16 cellular contexts compared by ENCODE assay signal in the genomic region with DNA sequence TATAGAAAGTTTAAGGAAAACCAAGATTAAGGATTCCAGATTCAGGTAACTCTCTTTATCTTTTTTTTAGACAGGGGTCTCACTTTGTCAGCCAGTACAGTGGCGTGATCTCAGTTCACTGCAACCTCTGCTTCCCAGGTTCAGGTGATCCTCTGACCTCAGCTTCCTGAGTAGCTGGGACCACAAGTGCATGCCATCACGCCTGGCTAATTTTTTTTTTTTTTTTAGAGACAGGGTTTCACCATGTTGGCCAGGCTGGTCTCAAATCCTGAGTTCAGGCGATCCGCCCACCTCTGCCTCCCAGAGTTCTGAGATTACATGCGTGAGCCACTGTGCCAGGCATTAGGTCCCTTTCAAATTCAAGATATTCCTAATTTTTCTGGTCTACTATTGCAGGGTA.
"Had no signal": no experiment of that assay in that cellular context is flagged by ENCODE, and none has a peak within 500 bp of the region (broad histone marks: within the 10 kb centered on the region; RNA-seq: fewer than 3 reads in every experiment).

No MANE protein-coding gene starts in this region.

- ATAC-seq: activated CD8-positive, alpha-beta T cell treated with anti-CD3 and anti-CD28 coated beads for 36 hours; activated naive CD4-positive, alpha-beta T cell treated with anti-CD3 and anti-CD28 coated beads, Interleukin-2, amount 50 U/mL, for 72 hours; activated T-cell treated with anti-CD3 and anti-CD28 coated beads, Interleukin-2, amount 50 U/mL, for 72 hours; natural killer cell treated with Interleukin-12 subunit alpha and Interleukin-12 subunit beta and Interleukin-15 and Interleukin-18, amount 100 ng/mL, for 72 hours; right cardiac atrium had no signal

- FAIRE-seq: colon had no signal

- DNase-seq: activated CD4-positive, alpha-beta T cell treated with anti-CD3 and anti-CD28 coated beads for 4 hours; activated CD8-positive, alpha-beta memory T cell treated with anti-CD3 and anti-CD28 coated beads, Interleukin-2, amount 50 U/mL, for 4 hours; activated CD8-positive, alpha-beta T cell treated with anti-CD3 and anti-CD28 coated beads for 36 hours; activated gamma-delta T cell; activated T-cell treated with anti-CD3 and anti-CD28 coated beads, Interleukin-2, amount 50 U/mL, for 72 hours; foreskin fibroblast; glutamatergic neuron; hypothalamus; mesenchymal stem cell; right cardiac atrium; T-helper 2 cell had no signal

- H3K27ac Mint-ChIP-seq: activated naive CD4-positive, alpha-beta T cell treated with anti-CD3 and anti-CD28 coated beads, Interleukin-2, amount 50 U/mL, for 72 hours; natural killer cell treated with Interleukin-12 subunit alpha and Interleukin-12 subunit beta and Interleukin-15 and Interleukin-18, amount 100 ng/mL, for 72 hours had no signal

- H3K4me3 Mint-ChIP-seq: activated CD8-positive, alpha-beta T cell treated with anti-CD3 and anti-CD28 coated beads for 36 hours; activated T-cell treated with anti-CD3 and anti-CD28 coated beads, Interleukin-2, amount 50 U/mL, for 72 hours; natural killer cell treated with Interleukin-12 subunit alpha and Interleukin-12 subunit beta and Interleukin-15 and Interleukin-18, amount 100 ng/mL, for 72 hours had no signal

- H3K4me3 ChIP-seq: smooth muscle cell had no signal

- H3K9me3 Mint-ChIP-seq: activated CD8-positive, alpha-beta T cell treated with anti-CD3 and anti-CD28 coated beads for 36 hours; activated naive CD4-positive, alpha-beta T cell treated with anti-CD3 and anti-CD28 coated beads, Interleukin-2, amount 50 U/mL, for 72 hours; activated T-cell treated with anti-CD3 and anti-CD28 coated beads, Interleukin-2, amount 50 U/mL, for 72 hours; natural killer cell treated with Interleukin-12 subunit alpha and Interleukin-12 subunit beta and Interleukin-15 and Interleukin-18, amount 100 ng/mL, for 72 hours had no signal

- H3K27me3 Mint-ChIP-seq: activated CD8-positive, alpha-beta T cell treated with anti-CD3 and anti-CD28 coated beads for 36 hours; natural killer cell treated with Interleukin-12 subunit alpha and Interleukin-12 subunit beta and Interleukin-15 and Interleukin-18, amount 100 ng/mL, for 72 hours; progenitor cell of endocrine pancreas had no signal

- H3K4me2 ChIP-seq: smooth muscle cell had no signal

- H3K36me3 Mint-ChIP-seq: activated naive CD4-positive, alpha-beta T cell treated with anti-CD3 and anti-CD28 coated beads, Interleukin-2, amount 50 U/mL, for 72 hours had no signal
